ENCODE assay signal across 18 cellular contexts in the genomic region with DNA sequence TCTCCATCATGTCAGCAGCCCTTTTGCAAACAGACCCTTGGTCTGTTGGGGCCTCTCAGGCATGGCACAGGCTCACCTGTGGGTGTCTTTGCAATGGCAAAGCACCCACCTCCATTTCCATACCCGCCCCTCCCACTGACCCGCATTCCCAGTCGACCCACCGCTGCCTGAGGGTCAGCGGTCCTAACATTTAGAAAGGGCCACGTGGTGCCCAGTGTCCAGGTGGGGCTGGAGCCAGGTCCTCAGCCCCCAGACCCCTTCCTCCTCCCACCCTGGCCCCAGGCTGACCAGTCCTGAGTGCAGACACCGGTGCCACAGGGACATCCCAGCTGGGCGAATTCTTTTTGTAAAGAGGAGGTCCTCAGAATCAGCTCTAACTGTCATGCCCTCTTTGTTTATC. TPM values are rescaled to one million over a fixed set of nuclear protein-coding genes. Genes with fewer than 3 reads are reported as not detected.
DNase-seq lines count a peak whose midpoint lies in the region; ATAC-seq and TF ChIP-seq lines count a peak whose summit lies in the region.
"Had no signal": no experiment of that assay in that cellular context is flagged by ENCODE, and none has a peak within 500 bp of the region (broad histone marks: within the 10 kb centered on the region; RNA-seq: fewer than 3 reads in every experiment).

No MANE protein-coding gene starts in this region.

- H3K4me3 ChIP-seq in H7 (ENCODE audit: insufficient read depth, low read depth, low read length), result no peak overlapping the region
- no peak overlapping the region for H3K4me3 ChIP-seq in mucosa of stomach (ENCODE audit: low read length)
- H3K4me3 ChIP-seq in testis, result no peak overlapping the region
- no peak overlapping the region for H3K4me3 ChIP-seq in gastroesophageal sphincter
- H3K4me3 ChIP-seq: A549; BLaER1 treated with 17β-estradiol and CSF1 and Interleukin-3, amounts not matched to agents 10 nM and 100 nM; GM12878; HAP-1 had no signal

- CTCF ChIA-PET in activated CD4-positive, alpha-beta memory T cell treated with anti-CD3 and anti-CD28 coated beads for 36 hours (lab: Charles Lee), result no interaction called here
- CTCF ChIA-PET in activated CD4-positive, alpha-beta memory T cell treated with anti-CD3 and anti-CD28 coated beads, Interleukin-2, amount 10 ng/mL, durations not matched to agents 7 days and 5 days (lab: Charles Lee), result no interaction called here

- H3K4me1 ChIP-seq in mucosa of stomach (ENCODE audit: control insufficient read depth, insufficient read depth, low read length) (no peaks in the 10 kb centered on the region), testis (no peaks in the 10 kb centered on the region), gastroesophageal sphincter (peaks cover 0 to 4% (median 0%) of the 10 kb centered on the region in 3 donors)
- H3K4me1 ChIP-seq: A549 had no signal

- no peak overlapping the region for H3K27ac ChIP-seq in testis
- H3K27ac ChIP-seq in gastroesophageal sphincter, result no peak overlapping the region
- H3K27ac ChIP-seq: 22Rv1; A549; BLaER1 treated with 17β-estradiol and CSF1 and Interleukin-3, amounts not matched to agents 10 nM and 100 nM had no signal

- H3K4me3 Mint-ChIP-seq in activated CD4-positive, alpha-beta memory T cell treated with anti-CD3 and anti-CD28 coated beads for 36 hours, result no peak overlapping the region
- H3K4me3 Mint-ChIP-seq in activated CD4-positive, alpha-beta memory T cell treated with anti-CD3 and anti-CD28 coated beads, Interleukin-2, amount 10 ng/mL, durations not matched to agents 7 days and 5 days, result no peak overlapping the region
- H3K4me3 Mint-ChIP-seq: CD8-positive, alpha-beta T cell had no signal

- 87 to 88% methylated on average over 6 to 8 of the region's 8 CpGs for WGBS in testis, 2 donors
- 60% methylated on average over 4 of the region's 8 CpGs; no CpG with 5 or more reads in 1 of the 2 donors for WGBS in gastroesophageal sphincter (ENCODE audit: low coverage in 1 of 2), 2 donors

- DNase-seq in activated CD4-positive, alpha-beta memory T cell treated with anti-CD3 and anti-CD28 coated beads for 36 hours, result peak; percentile 3
- no peak for DNase-seq in activated CD4-positive, alpha-beta memory T cell treated with anti-CD3 and anti-CD28 coated beads, Interleukin-2, amount 10 ng/mL, durations not matched to agents 7 days and 5 days
- DNase-seq in H7 (peak; percentile 37), sciatic nerve (ENCODE audit: low spot score) (peak; percentile 27), testis (no peak)
- DNase-seq in effector CD8-positive, alpha-beta T cell (lab: John Stamatoyannopoulos, UW), result no peak
- DNase-seq: AML-193; Calu3; CD8-positive, alpha-beta T cell; DMS79 treated with DMSO at 0.1 percent for 48 hours; GF-D8 had no signal

- no peak for TF ChIP-seq EP300 in gastroesophageal sphincter (IDR thresholded peaks at IDR 0.05)

- no peaks in the 10 kb centered on the region for H3K36me3 ChIP-seq in H7 (replicated peaks; ENCODE audit: control insufficient read depth, insufficient read depth, low read length)
- no peaks in the 10 kb centered on the region for H3K36me3 ChIP-seq in mucosa of stomach (ENCODE audit: control insufficient read depth, insufficient read depth, low read length)
- H3K36me3 ChIP-seq in testis (ENCODE audit: low read depth, missing control alignments), result no peaks in the 10 kb centered on the region
- no peaks in the 10 kb centered on the region for H3K36me3 ChIP-seq in gastroesophageal sphincter
- H3K36me3 ChIP-seq: BLaER1 treated with 17β-estradiol and CSF1 and Interleukin-3, amounts not matched to agents 10 nM and 100 nM; HAP-1 had no signal

- H3K9me3 ChIP-seq in mucosa of stomach (ENCODE audit: control insufficient read depth, low read length) (no peaks in the 10 kb centered on the region), testis (no peaks in the 10 kb centered on the region), gastroesophageal sphincter (peaks cover 0 to 4% (median 0%) of the 10 kb centered on the region in 3 donors)

- POLR2A ChIA-PET in activated CD4-positive, alpha-beta memory T cell treated with anti-CD3 and anti-CD28 coated beads for 36 hours (lab: Charles Lee), result no interaction called here
- POLR2A ChIA-PET in activated CD4-positive, alpha-beta memory T cell treated with anti-CD3 and anti-CD28 coated beads, Interleukin-2, amount 10 ng/mL, durations not matched to agents 7 days and 5 days (lab: Charles Lee), result no interaction called here

- TF ChIP-seq POLR2A in testis (IDR thresholded peaks at IDR 0.05), result no peak
- TF ChIP-seq POLR2A in gastroesophageal sphincter (IDR thresholded peaks at IDR 0.05), result no peak

- H3K9me3 Mint-ChIP-seq in activated CD4-positive, alpha-beta memory T cell treated with anti-CD3 and anti-CD28 coated beads for 36 hours, result no peaks in the 10 kb centered on the region
- H3K9me3 Mint-ChIP-seq in activated CD4-positive, alpha-beta memory T cell treated with anti-CD3 and anti-CD28 coated beads, Interleukin-2, amount 10 ng/mL, durations not matched to agents 7 days and 5 days, result no peaks in the 10 kb centered on the region
- H3K9me3 Mint-ChIP-seq: CD8-positive, alpha-beta T cell had no signal

- H3K9ac ChIP-seq in mucosa of stomach (ENCODE audit: low read length), result peak overlapping the region; percentile 28

- TF ChIP-seq CTCF in testis (IDR thresholded peaks at IDR 0.05), result no peak
- TF ChIP-seq CTCF in gastroesophageal sphincter (IDR thresholded peaks at IDR 0.05), result no peak

- H3K27me3 ChIP-seq in H7 (ENCODE audit: control insufficient read depth, insufficient read depth, low read length), result no peaks in the 10 kb centered on the region; the same call in 1 of the 2 replicates
- H3K27me3 ChIP-seq in mucosa of stomach (ENCODE audit: control insufficient read depth, insufficient read depth, low read length), result peaks cover 66% of the 10 kb centered on the region
- no peaks in the 10 kb centered on the region for H3K27me3 ChIP-seq in testis
- H3K27me3 ChIP-seq in gastroesophageal sphincter, result peaks cover 85% of the 10 kb centered on the region

- intact Hi-C loops in activated CD4-positive, alpha-beta memory T cell treated with anti-CD3 and anti-CD28 coated beads for 36 hours (cut with micrococcal nuclease), result no loop called here
- intact Hi-C loops in sciatic nerve (cut with DNase I) (no loop called here), testis (cut with DNase I; ENCODE audit: low total_unique reads) (no loop called here)

- H3K4me1 Mint-ChIP-seq in activated CD4-positive, alpha-beta memory T cell treated with anti-CD3 and anti-CD28 coated beads for 36 hours (ENCODE audit: low read depth), result no peaks in the 10 kb centered on the region
- no peaks in the 10 kb centered on the region for H3K4me1 Mint-ChIP-seq in activated CD4-positive, alpha-beta memory T cell treated with anti-CD3 and anti-CD28 coated beads, Interleukin-2, amount 10 ng/mL, durations not matched to agents 7 days and 5 days

- peaks cover 12% of the 10 kb centered on the region for H3K27me3 Mint-ChIP-seq in activated CD4-positive, alpha-beta memory T cell treated with anti-CD3 and anti-CD28 coated beads for 36 hours
- peaks cover 17% of the 10 kb centered on the region for H3K27me3 Mint-ChIP-seq in activated CD4-positive, alpha-beta memory T cell treated with anti-CD3 and anti-CD28 coated beads, Interleukin-2, amount 10 ng/mL, durations not matched to agents 7 days and 5 days

- H3K27ac Mint-ChIP-seq in activated CD4-positive, alpha-beta memory T cell treated with anti-CD3 and anti-CD28 coated beads for 36 hours, result no peak overlapping the region
- H3K27ac Mint-ChIP-seq in activated CD4-positive, alpha-beta memory T cell treated with anti-CD3 and anti-CD28 coated beads, Interleukin-2, amount 10 ng/mL, durations not matched to agents 7 days and 5 days, result no peak overlapping the region
- H3K27ac Mint-ChIP-seq: CD8-positive, alpha-beta T cell had no signal

- ATAC-seq in sciatic nerve, result no peak
- ATAC-seq in gastroesophageal sphincter, result no peak
- ATAC-seq: CD8-positive, alpha-beta T cell had no signal

- H3K36me3 Mint-ChIP-seq in activated CD4-positive, alpha-beta memory T cell treated with anti-CD3 and anti-CD28 coated beads for 36 hours, result no peaks in the 10 kb centered on the region
- no peaks in the 10 kb centered on the region for H3K36me3 Mint-ChIP-seq in activated CD4-positive, alpha-beta memory T cell treated with anti-CD3 and anti-CD28 coated beads, Interleukin-2, amount 10 ng/mL, durations not matched to agents 7 days and 5 days (ENCODE audit: low read depth)
- H3K36me3 Mint-ChIP-seq: CD8-positive, alpha-beta T cell had no signal

RNA-seq across cellular contexts. Expression of gene CEP72, which starts 43.3 kb away (rescaled TPM):
- total RNA-seq in activated CD4-positive, alpha-beta memory T cell treated with anti-CD3 and anti-CD28 coated beads for 36 hours, result 10 to 100 TPM; 21.6 to 22.5 TPM
- 10 to 100 TPM; 24.1 to 24.2 TPM for total RNA-seq in activated CD4-positive, alpha-beta memory T cell treated with anti-CD3 and anti-CD28 coated beads, Interleukin-2, amount 10 ng/mL, durations not matched to agents 7 days and 5 days
- total RNA-seq in H7 (2014; rRNA removed; shearing (Covaris generic)), result 12.6 and 20.7 TPM in 2 replicates
- 7.5 TPM for total RNA-seq in sciatic nerve
- total RNA-seq in testis, result 10 to 100 TPM; 19.8 to 31.2 TPM
- polyA plus RNA-seq in testis (ENCODE audit: insufficient read depth, low read depth, low replicate concordance), result 18.5 TPM
- total RNA-seq in gastroesophageal sphincter, result 1 to 10 TPM; 2.1 to 8.7 (median 3.8) TPM

RNA-seq across cellular contexts. Expression of gene SLC9A3, which starts 44.6 kb away (rescaled TPM):
- total RNA-seq in activated CD4-positive, alpha-beta memory T cell treated with anti-CD3 and anti-CD28 coated beads for 36 hours, result 1 to 10 TPM; 1.7 to 1.8 TPM
- total RNA-seq in activated CD4-positive, alpha-beta memory T cell treated with anti-CD3 and anti-CD28 coated beads, Interleukin-2, amount 10 ng/mL, durations not matched to agents 7 days and 5 days, result 1 to 10 TPM; 1.2 to 1.6 TPM
- 1.8 and 3.3 TPM in 2 replicates for total RNA-seq in H7 (2014; rRNA removed; shearing (Covaris generic))
- total RNA-seq in sciatic nerve (12.3 TPM), testis (1 to 10 TPM; 2.3 to 3.8 TPM), gastroesophageal sphincter (1 to 10 TPM; 2.6 to 3.9 (median 2.8) TPM)
- 2.6 TPM for polyA plus RNA-seq in testis (ENCODE audit: insufficient read depth, low read depth, low replicate concordance)

Comparison
In these comparisons a context has a peak if more than half of its experiments do, and no peak if none do; other contexts are left out.
1. DNase-seq: peak in activated CD4-positive, alpha-beta memory T cell treated with anti-CD3 and anti-CD28 coated beads for 36 hours (single experiment), H7 (single experiment) and sciatic nerve (single experiment); none in activated CD4-positive, alpha-beta memory T cell treated with anti-CD3 and anti-CD28 coated beads, Interleukin-2, amount 10 ng/mL, durations not matched to agents 7 days and 5 days (single experiment), effector CD8-positive, alpha-beta T cell (single experiment) and testis (single experiment).